ENCODE assay signal across 1 cellular context in the genomic region with DNA sequence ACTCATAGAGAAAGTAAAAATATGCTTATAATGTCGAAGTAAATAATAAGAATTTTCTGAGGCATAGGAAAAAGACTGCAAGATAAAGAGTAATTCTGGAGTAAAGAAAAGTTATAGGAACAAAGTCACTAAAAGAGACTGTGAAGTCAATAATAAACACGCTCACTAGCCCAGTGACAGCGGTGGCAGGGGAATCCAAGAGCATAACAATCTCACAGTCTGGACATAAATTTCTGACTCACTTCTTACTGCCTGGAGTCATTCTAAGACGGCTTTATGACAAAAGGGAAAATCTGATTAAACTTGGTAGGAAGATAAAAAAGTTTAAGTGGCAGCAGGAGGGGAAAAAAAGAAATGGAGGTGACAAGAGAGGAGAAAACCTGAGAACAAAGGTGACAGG.
TF ChIP-seq lines count a peak whose summit lies in the region.

No MANE protein-coding gene starts in this region.

TF ChIP-seq in H1, 55 proteins besides CTCF, POLR2A, EP300 and RAD21:
- TF ChIP-seq, protein P1, sequence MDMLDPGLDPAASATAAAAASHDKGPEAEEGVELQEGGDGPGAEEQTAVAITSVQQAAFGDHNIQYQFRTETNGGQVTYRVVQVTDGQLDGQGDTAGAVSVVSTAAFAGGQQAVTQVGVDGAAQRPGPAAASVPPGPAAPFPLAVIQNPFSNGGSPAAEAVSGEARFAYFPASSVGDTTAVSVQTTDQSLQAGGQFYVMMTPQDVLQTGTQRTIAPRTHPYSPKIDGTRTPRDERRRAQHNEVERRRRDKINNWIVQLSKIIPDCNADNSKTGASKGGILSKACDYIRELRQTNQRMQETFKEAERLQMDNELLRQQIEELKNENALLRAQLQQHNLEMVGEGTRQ (IDR thresholded peaks at IDR 0.05; ENCODE audit: low read length): no peak
- no peak for TF ChIP-seq JUND (IDR thresholded peaks at IDR 0.05; ENCODE audit: low read length)
- no peak for TF ChIP-seq SIRT6 (IDR thresholded peaks at IDR 0.05; ENCODE audit: low read length)
- no peak for TF ChIP-seq SIX5 (IDR thresholded peaks at IDR 0.05; ENCODE audit: low read depth, low read length)
- TF ChIP-seq SUZ12 (IDR thresholded peaks at IDR 0.05; ENCODE audit: low read length): no peak
- TF ChIP-seq EGR1 (IDR thresholded peaks at IDR 0.05; ENCODE audit: borderline replicate concordance, low read depth, low read length): no peak
- no peak for TF ChIP-seq BCL11A (IDR thresholded peaks at IDR 0.05; ENCODE audit: low read depth in 2 of 2, low read length in 2 of 2)
